8 cellular contexts compared by ENCODE assay signal in genomic region chr10:47047577-47048532, GRCh38.
DNase-seq lines count a peak whose midpoint lies in the region; ATAC-seq and TF ChIP-seq lines count a peak whose summit lies in the region.

No MANE protein-coding gene starts in this region.

- ATAC-seq in CD8-positive, alpha-beta T cell = peak; percentile 65

- no peak overlapping the region for H3K27ac ChIP-seq in CD8-positive, alpha-beta T cell (ENCODE audit: low read depth, low read length)
- no peak overlapping the region for H3K27ac ChIP-seq in endodermal cell (ENCODE audit: low read depth, low read length)

- no peak overlapping the region for H3K9ac ChIP-seq in endodermal cell (ENCODE audit: extremely low read depth, low read length, poor library complexity, severe bottlenecking)

- no peak overlapping the region for H3K4me3 ChIP-seq in CD8-positive, alpha-beta T cell (ENCODE audit: low read depth, low read length)
- H3K4me3 ChIP-seq in endodermal cell (ENCODE audit: low read length) = no peak overlapping the region

- peaks cover 16% of the 10 kb centered on the region for H3K4me1 ChIP-seq in CD8-positive, alpha-beta T cell (ENCODE audit: insufficient read depth, low read length)
- no peaks in the 10 kb centered on the region for H3K4me1 ChIP-seq in endodermal cell (ENCODE audit: control insufficient read depth, insufficient read depth, low read length)

- peaks cover 21% of the 10 kb centered on the region for H3K4me1 Mint-ChIP-seq in CD8-positive, alpha-beta T cell (ENCODE audit: low read depth)
- H3K4me1 Mint-ChIP-seq in endodermal cell = no peaks in the 10 kb centered on the region

- TF ChIP-seq CTCF in CD8-positive, alpha-beta T cell (IDR thresholded peaks at IDR 0.05) = peak; percentile 73
- peak; percentile 96 for TF ChIP-seq CTCF in endodermal cell (conservative IDR thresholded peaks at IDR 0.05)

- no peaks in the 10 kb centered on the region for H3K36me3 ChIP-seq in CD8-positive, alpha-beta T cell (ENCODE audit: insufficient read depth, low read length)
- no peaks in the 10 kb centered on the region for H3K36me3 ChIP-seq in endodermal cell (ENCODE audit: control insufficient read depth, insufficient read depth, low read length)

- intact Hi-C loops in CD8-positive, alpha-beta T cell (cut with DNase I, micrococcal nuclease) = loop anchor here (1.0 to 5.0 kb wide), 8 partner anchors 23 to 292 kb away; no protein-coding TSS in a partner anchor

- H3K27me3 ChIP-seq in CD8-positive, alpha-beta T cell (ENCODE audit: insufficient read depth, low read length) = no peaks in the 10 kb centered on the region
- no peaks in the 10 kb centered on the region for H3K27me3 ChIP-seq in endodermal cell (ENCODE audit: control insufficient read depth, insufficient read depth, low read length, poor library complexity, severe bottlenecking)

- H3K9me3 ChIP-seq in CD8-positive, alpha-beta T cell (ENCODE audit: low read length) = no peaks in the 10 kb centered on the region
- no peaks in the 10 kb centered on the region for H3K9me3 ChIP-seq in endodermal cell (ENCODE audit: control insufficient read depth, low read length)

- no peaks in the 10 kb centered on the region for H3K9me3 Mint-ChIP-seq in CD8-positive, alpha-beta T cell
- no peaks in the 10 kb centered on the region for H3K9me3 Mint-ChIP-seq in endodermal cell

- H3K27me3 Mint-ChIP-seq in CD8-positive, alpha-beta T cell (ENCODE audit: low read depth) = no peaks in the 10 kb centered on the region
- no peaks in the 10 kb centered on the region for H3K27me3 Mint-ChIP-seq in endodermal cell (ENCODE audit: insufficient read depth)

- H3K27ac Mint-ChIP-seq in CD8-positive, alpha-beta T cell = peak overlapping the region; percentile 49
- H3K27ac Mint-ChIP-seq in endodermal cell = no peak overlapping the region

- H3K4me3 Mint-ChIP-seq in CD8-positive, alpha-beta T cell = no peak overlapping the region
- H3K4me3 Mint-ChIP-seq in endodermal cell = no peak overlapping the region

- POLR2A ChIA-PET in CD8-positive, alpha-beta T cell (lab: Charles Lee) = interaction anchor here (0.8 to 1.8 kb wide), 2 partner anchors 160 to 264 kb away, joined by 3 to 22 read pairs; no protein-coding TSS in a partner anchor

- CTCF ChIA-PET in CD8-positive, alpha-beta T cell (lab: Charles Lee) = interaction anchor here (0.6 to 11.1 kb wide), 39 partner anchors 8 to 298 kb away, joined by 3 to 239 read pairs (median 4); no protein-coding TSS in a partner anchor

- WGBS in endodermal cell (ENCODE audit: insufficient coverage in 1 of 2, insufficient read length in 1 of 2), 2 experiments = 50 to 88% methylated on average over 1 to 15 of the region's 15 CpGs

- H3K36me3 Mint-ChIP-seq in CD8-positive, alpha-beta T cell = no peaks in the 10 kb centered on the region
- no peaks in the 10 kb centered on the region for H3K36me3 Mint-ChIP-seq in endodermal cell (ENCODE audit: low read depth)

- DNase-seq in CD8-positive, alpha-beta T cell = peak; percentile 42 to 87 (median 68)
- DNase-seq in GOT3 (lab: John Stamatoyannopoulos, UW) (peak; percentile 23), NOMO-1 (lab: John Stamatoyannopoulos, UW; ENCODE audit: unreplicated experiment in 2 of 2) (peak; percentile 66 to 67), endodermal cell (peak; percentile 93), mucosa of gallbladder (ENCODE audit: low spot score) (peak; percentile 71), cerebellar nuclear complex (lab: John Stamatoyannopoulos, UW) (no peak)
- peak; percentile 10 for DNase-seq in activated CD8-positive, alpha-beta memory T cell treated with anti-CD3 and anti-CD28 coated beads, Interleukin-2, amount 50 U/mL, for 1 hour (ENCODE audit: extremely low read depth)
- DNase-seq in stimulated activated CD8-positive, alpha-beta memory T cell treated with anti-CD3 and anti-CD28 coated beads, Interleukin-7, amount 100 ng/mL, for 1 hour (ENCODE audit: low read depth in 2 of 2) = peak; percentile 37 to 49

Comparison
In these comparisons a context has a peak if more than half of its experiments do, and no peak if none do; other contexts are left out.
1. DNase-seq: peak in CD8-positive, alpha-beta T cell (7 of 7), GOT3 (single experiment), NOMO-1 (2 of 2), activated CD8-positive, alpha-beta memory T cell treated with anti-CD3 and anti-CD28 coated beads, Interleukin-2, amount 50 U/mL, for 1 hour (single experiment), endodermal cell (single experiment), mucosa of gallbladder (single experiment) and stimulated activated CD8-positive, alpha-beta memory T cell treated with anti-CD3 and anti-CD28 coated beads, Interleukin-7, amount 100 ng/mL, for 1 hour (2 of 2); none in cerebellar nuclear complex (0 of 2).